In the genomic region with DNA sequence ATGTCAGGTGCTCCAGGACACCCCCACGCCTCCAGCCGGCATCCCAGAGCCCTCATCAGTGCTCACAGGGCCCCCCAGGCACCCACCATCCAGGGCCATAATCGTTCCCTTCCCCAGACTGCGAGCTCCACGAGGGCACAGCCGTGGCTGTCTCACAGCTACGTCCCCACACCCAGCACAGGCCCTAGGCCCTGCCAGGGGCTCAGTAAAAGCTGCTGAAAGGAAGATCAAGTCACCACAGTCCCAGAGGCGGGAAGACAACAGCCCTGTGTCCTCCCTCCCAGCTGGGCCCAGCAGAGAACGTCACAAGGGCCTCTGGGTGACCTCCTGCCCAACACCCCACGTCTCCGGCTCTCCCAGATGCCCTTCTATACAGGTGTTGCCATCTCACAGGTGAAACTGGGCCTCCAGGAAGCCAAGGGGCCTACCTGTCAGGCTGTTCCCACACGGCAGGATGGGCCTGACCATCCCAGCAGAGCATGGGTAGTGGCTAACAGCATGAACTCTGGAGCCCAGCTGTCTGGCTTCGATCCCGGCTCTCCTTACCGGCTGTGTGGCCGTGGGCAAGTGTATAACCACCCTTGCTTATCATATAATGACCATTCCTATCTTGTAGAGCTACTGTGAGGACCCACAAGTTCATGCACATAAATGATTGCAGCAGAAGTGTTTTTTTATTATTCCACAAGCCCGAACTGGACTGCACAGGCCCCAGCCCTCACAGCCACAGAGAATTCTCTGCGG, we compare ENCODE assay signal across 1 cellular context.
TF ChIP-seq lines count a peak whose summit lies in the region.

No MANE protein-coding gene starts in this region.

TF ChIP-seq in IMR-90, 13 proteins besides CTCF, POLR2A, EP300 and RAD21:
- TF ChIP-seq CEBPB (IDR thresholded peaks at IDR 0.05; ENCODE audit: low read depth, low read length) (no peak), SMC3 (IDR thresholded peaks at IDR 0.05; ENCODE audit: low read depth, low read length) (no peak)
